ENCODE assay signal across 16 cellular contexts in genomic region chr5:172906888-172907287, GRCh38.
DNase-seq lines count a peak whose midpoint lies in the region; ATAC-seq and TF ChIP-seq lines count a peak whose summit lies in the region.
"Had no signal": no experiment of that assay in that cellular context is flagged by ENCODE, and none has a peak within 500 bp of the region (broad histone marks: within the 10 kb centered on the region; RNA-seq: fewer than 3 reads in every experiment).

No MANE protein-coding gene starts in this region.

- ATAC-seq in GM21717 (IDR thresholded peaks at IDR 0.05; ENCODE audit: unreplicated experiment), result peak; percentile 12
- ATAC-seq: T-cell had no signal

- TF ChIP-seq CTCF in VCaP (conservative IDR thresholded peaks at IDR 0.05), result no peak

- DNase-seq in iPS-NIHi11 (ENCODE audit: low spot score) (peak; percentile 34), substantia nigra (lab: John Stamatoyannopoulos, UW) (peak in 1 of 49 donors; percentile 55), DMS79 treated with DMSO at 0.1 percent for 48 hours (lab: John Stamatoyannopoulos, UW) (no peak), SIG-M5 (lab: John Stamatoyannopoulos, UW) (no peak), EL (no peak), KG1 (lab: John Stamatoyannopoulos, UW) (no peak)
- DNase-seq: activated CD4-positive, alpha-beta T cell treated with anti-CD3 and anti-CD28 coated beads, Interleukin-2, amount 50 U/mL, for 48 hours; activated effector memory CD4-positive, alpha-beta T cell treated with anti-CD3 and anti-CD28 coated beads, Interleukin-2, amount 50 U/mL, for 16 hours; COR-L47; kidney; NCI-H2029 treated with DMSO at 0.1 percent for 48 hours; stimulated activated CD4-positive, alpha-beta T cell treated with anti-CD3 and anti-CD28 coated beads, Interleukin-2, amount 100 ng/mL, for 24 hours; stimulated activated naive CD4-positive, alpha-beta T cell treated with Interleukin-2 at 50 U/mL for 16 hours; T-cell had no signal

- H3K27ac ChIP-seq in VCaP (peak overlapping the region; percentile 87), substantia nigra (ENCODE audit: low read depth, low read length, poor library complexity, severe bottlenecking) (peak overlapping the region; percentile 5)
